Comparison of ENCODE assay signal across 24 cellular contexts in genomic region chr2:21770787-21771186, GRCh38.
"Had no signal": no experiment of that assay in that cellular context is flagged by ENCODE, and none has a peak within 500 bp of the region (broad histone marks: within the 10 kb centered on the region; RNA-seq: fewer than 3 reads in every experiment).

No MANE protein-coding gene starts in this region.

- ATAC-seq: K562, Right ventricle myocardium inferior, SK-N-SH treated with all-trans-retinoic acid at 6 μM for 48 hours had no signal

- H3K4me3 ChIP-seq: K562, PC-9, Peyer's patch, SJCRH30 had no signal

- DNase-seq: Kasumi-1, MM.1S, NCI-H1092, NCI-H1105 treated with DMSO at 0.1 percent for 48 hours, NCI-H1417 treated with DMSO at 0.1 percent for 48 hours, NCI-H146, NCI-H1694 treated with DMSO at 0.1 percent for 48 hours, NCI-H1930, NCI-H2081, NCI-H2107, NCI-H345, NCI-H446 treated with DMSO at 0.1 percent for 48 hours, NCI-H510A treated with DMSO at 0.1 percent for 48 hours, NCI-H526, NCI-H82, OCI-M1, PC-9, Peyer's patch, SHP77 treated with DMSO at 0.1 percent for 48 hours, SJCRH30, T-helper 1 cell had no signal
